Comparison of ENCODE assay signal across 9 cellular contexts in the genomic region with DNA sequence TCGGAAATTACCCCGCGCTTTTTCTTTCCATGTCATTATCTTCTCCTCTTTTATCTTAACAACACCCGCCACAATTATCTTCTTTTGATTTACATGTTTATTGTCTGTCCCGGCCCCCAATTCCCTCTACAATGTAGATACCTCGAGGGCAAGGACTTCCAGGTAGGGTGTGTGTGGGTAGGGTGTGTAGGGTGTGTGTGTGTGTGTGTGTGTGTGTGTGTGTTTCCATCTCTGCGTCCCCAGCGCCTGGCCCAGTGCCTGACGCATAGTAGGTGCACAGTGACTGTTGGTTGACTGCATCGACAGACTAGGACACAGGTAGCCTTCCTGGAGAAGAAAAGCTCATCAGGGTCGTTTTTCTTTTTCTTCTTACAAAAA.
DNase-seq lines count a peak whose midpoint lies in the region; ATAC-seq and TF ChIP-seq lines count a peak whose summit lies in the region.
"Had no signal": no experiment of that assay in that cellular context is flagged by ENCODE, and none has a peak within 500 bp of the region (broad histone marks: within the 10 kb centered on the region; RNA-seq: fewer than 3 reads in every experiment).

No MANE protein-coding gene starts in this region.

- H3K4ac ChIP-seq in neuronal stem cell (ENCODE audit: low read length), result no peak overlapping the region

- peak overlapping the region; percentile 63 for H2BK15ac ChIP-seq in neuronal stem cell (ENCODE audit: low read length)

- no peaks in the 10 kb centered on the region for H3K27me3 ChIP-seq in BJ (ENCODE audit: control insufficient read depth, insufficient read depth, low read length)
- no peaks in the 10 kb centered on the region for H3K27me3 ChIP-seq in PC-3 (ENCODE audit: low read length)
- H3K27me3 ChIP-seq in esophagus muscularis mucosa, result no peaks in the 10 kb centered on the region
- peaks cover 0 to 18% (median 13%) of the 10 kb centered on the region in 3 experiments for H3K27me3 ChIP-seq in neuronal stem cell (ENCODE audit: control insufficient read depth in 3 of 3, insufficient read depth in 3 of 3, low read depth in 1 of 3, low read length in 3 of 3)

- H3K4me1 ChIP-seq in PC-3 (ENCODE audit: insufficient read depth, low read length) (peaks cover 31% of the 10 kb centered on the region), esophagus muscularis mucosa (peaks cover 26 to 56% (median 55%) of the 10 kb centered on the region in 4 donors), neuronal stem cell (ENCODE audit: control insufficient read depth in 2 of 2, insufficient read depth in 1 of 2, low read depth in 1 of 2, low read length in 2 of 2) (peaks cover 22 to 25% of the 10 kb centered on the region in 2 donors)

- no peak overlapping the region for H4K8ac ChIP-seq in neuronal stem cell (ENCODE audit: low read depth, low read length)

- no peak overlapping the region for H2BK12ac ChIP-seq in neuronal stem cell (ENCODE audit: low read length)

- no peak overlapping the region for H2AK5ac ChIP-seq in neuronal stem cell (ENCODE audit: low read depth, low read length)

- no peaks in the 10 kb centered on the region for H3K9me2 ChIP-seq in PC-3 (replicated peaks; ENCODE audit: low read length)

- H3K9me3 ChIP-seq in PC-3 (ENCODE audit: low read length) (no peaks in the 10 kb centered on the region), esophagus muscularis mucosa (no peaks in the 10 kb centered on the region), neuronal stem cell (replicated peaks in 1 of 2; ENCODE audit: control insufficient read depth in 2 of 2, insufficient read depth in 1 of 2, low read depth in 1 of 2, low read length in 2 of 2) (no peaks in the 10 kb centered on the region)

- no peak overlapping the region for H3K27ac ChIP-seq in PC-3 (ENCODE audit: low read length)
- peak overlapping the region; percentile 85 to 92 (median 88) for H3K27ac ChIP-seq in esophagus muscularis mucosa (replicated peaks in 1 of 4)
- no peak overlapping the region for H3K27ac ChIP-seq in neuronal stem cell (replicated peaks; ENCODE audit: low read length)

- H4K20me1 ChIP-seq in PC-3 (ENCODE audit: low read length), result no peaks in the 10 kb centered on the region

- WGBS in esophagus muscularis mucosa, result 82% methylated on average over 7 of the region's 11 CpGs
- no CpG with 5 or more reads among the region's 11 CpGs for WGBS in neuronal stem cell (ENCODE audit: extremely low coverage in 2 of 2, insufficient read length in 2 of 2, insufficient replicate concordance in 1 of 2), 2 donors

- H2AFZ ChIP-seq in PC-3 (ENCODE audit: low read length), result peak overlapping the region; percentile 78
- peak overlapping the region; percentile 99 for H2AFZ ChIP-seq in neuronal stem cell (ENCODE audit: low read length)

- peaks cover 37% of the 10 kb centered on the region for H3K79me2 ChIP-seq in PC-3 (ENCODE audit: low read length)

- DNase-seq in BJ (ENCODE audit: low read depth) (no peak), PC-3 (no peak), esophagus muscularis mucosa (ENCODE audit: extremely low spot score) (no peak), neuronal stem cell (ENCODE audit: low spot score) (no peak), NCI-H774 (lab: John Stamatoyannopoulos, UW) (no peak), UCSD-AML1 (lab: John Stamatoyannopoulos, UW; ENCODE audit: unreplicated experiment) (no peak)
- DNase-seq: NK-92 treated with Interleukin-12 subunit alpha and Interleukin-12 subunit beta, amount 100 ng/mL, for 24 hours had no signal

- H3K9ac ChIP-seq in PC-3 (ENCODE audit: low read length) (peak overlapping the region; percentile 60), neuronal stem cell (ENCODE audit: low read depth, low read length, poor library complexity) (no peak overlapping the region)

- no peak for TF ChIP-seq CTCF in BJ (IDR thresholded peaks at IDR 0.05; ENCODE audit: insufficient read depth, low read depth, low read length)
- no peak for TF ChIP-seq CTCF in PC-3 (conservative IDR thresholded peaks at IDR 0.05; ENCODE audit: low read depth, low read length)
- no peak for TF ChIP-seq CTCF in esophagus muscularis mucosa (IDR thresholded peaks at IDR 0.05)

- H3K18ac ChIP-seq in neuronal stem cell (ENCODE audit: low read length), result peak overlapping the region; percentile 96

- no peak for TF ChIP-seq POLR2A in esophagus muscularis mucosa (IDR thresholded peaks at IDR 0.05; ENCODE audit: low read depth)

- ATAC-seq in PC-3 (no peak), HG03097 (IDR thresholded peaks at IDR 0.05; ENCODE audit: low FRiP score, unreplicated experiment) (no peak), GM21717 (IDR thresholded peaks at IDR 0.05; ENCODE audit: unreplicated experiment) (no peak)

- no peaks in the 10 kb centered on the region for H3K79me1 ChIP-seq in neuronal stem cell (ENCODE audit: low read depth, low read length)

- BruUV-seq in PC-3 (replicated peaks; lab: Mats Ljungman, UMichigan), result no TSS peak

- H3K36me3 ChIP-seq in BJ (ENCODE audit: control insufficient read depth, insufficient read depth, low read length), result no peaks in the 10 kb centered on the region
- H3K36me3 ChIP-seq in PC-3 (ENCODE audit: low read depth, low read length), result no peaks in the 10 kb centered on the region
- H3K36me3 ChIP-seq in esophagus muscularis mucosa, result no peaks in the 10 kb centered on the region
- no peaks in the 10 kb centered on the region for H3K36me3 ChIP-seq in neuronal stem cell (replicated peaks in 1 of 2; ENCODE audit: control insufficient read depth in 2 of 2, insufficient read depth in 2 of 2, low read length in 2 of 2)

- H3F3A ChIP-seq in PC-3 (ENCODE audit: low read length, unreplicated experiment), result no peaks in the 10 kb centered on the region

- H4K91ac ChIP-seq in neuronal stem cell (ENCODE audit: low read depth, low read length, poor library complexity), result no peak overlapping the region

- intact Hi-C loops in PC-3 (cut with micrococcal nuclease) (no loop called here), esophagus muscularis mucosa (cut with DNase I) (loop anchor here (5.0 kb wide), 3 partner anchors 67 to 282 kb away; a partner anchor contains a TSS)

- peak overlapping the region; percentile 99 for H3K4me2 ChIP-seq in PC-3 (ENCODE audit: low read length)
- peak overlapping the region; percentile 87 for H3K4me2 ChIP-seq in neuronal stem cell (ENCODE audit: insufficient read depth, low read length, poor library complexity, severe bottlenecking)

- TF ChIP-seq EP300 in esophagus muscularis mucosa (IDR thresholded peaks at IDR 0.05), result no peak

- POLR2A ChIA-PET in BJ (lab: Charles Lee), result no interaction called here
- POLR2A ChIA-PET in PC-3 (lab: Charles Lee; ENCODE audit: unreplicated experiment), result no interaction called here

- CTCF ChIA-PET in BJ (lab: Yijun Ruan, JAX) (interaction anchor here (1.0 to 2.0 kb wide), 4 partner anchors 9 to 302 kb away, joined by 3 to 5 read pairs (median 3); no protein-coding TSS in a partner anchor), PC-3 (lab: Charles Lee) (no interaction called here)

- no peak overlapping the region for H2BK5ac ChIP-seq in neuronal stem cell (ENCODE audit: low read length)

- H3K4me3 ChIP-seq in BJ (ENCODE audit: low read depth, low read length) (peak overlapping the region; percentile 56), PC-3 (ENCODE audit: low read length) (peak overlapping the region; percentile 85), esophagus muscularis mucosa (peak overlapping the region; percentile 66 to 95 (median 90)), neuronal stem cell (ENCODE audit: low read length in 2 of 2) (peak overlapping the region; percentile 80 to 89)

- H2BK120ac ChIP-seq in neuronal stem cell (ENCODE audit: low read depth, low read length), result no peak overlapping the region

- peak overlapping the region; percentile 14 for H3K14ac ChIP-seq in neuronal stem cell (ENCODE audit: low read length)

- no peak overlapping the region for H3K23ac ChIP-seq in neuronal stem cell (ENCODE audit: low read depth, low read length, poor library complexity)

Comparison
In these comparisons a context has a peak if more than half of its experiments do, and no peak if none do; other contexts are left out.
1. H3K27ac ChIP-seq: peak in esophagus muscularis mucosa (4 of 4); none in PC-3 (single experiment) and neuronal stem cell (single experiment).
2. Peak in every context shown above with its lines, with median percentiles within 50 percentile points of each other: H3K4me3 ChIP-seq.